In genomic region chr10:124961248-124961570, GRCh38 we compare ENCODE assay signal across 2 cellular contexts.
TF ChIP-seq lines count a peak whose summit lies in the region.

No MANE protein-coding gene starts in this region.

TF ChIP-seq in SK-N-SH treated with all-trans-retinoic acid at 6 μM for 48 hours, 23 proteins besides CTCF, POLR2A, EP300 and RAD21 (continued from another document):
- TF ChIP-seq TSHZ2 (CRISPR knock-in tag; IDR thresholded peaks at IDR 0.05) (no peak), ZNF8 (CRISPR knock-in tag; IDR thresholded peaks at IDR 0.05) (no peak)

TF ChIP-seq in SK-N-SH, 30 proteins besides CTCF, POLR2A, EP300 and RAD21 (continued from another document):
- TF ChIP-seq NRF1 (IDR thresholded peaks at IDR 0.05; ENCODE audit: low read depth, low read length): no peak
- no peak for TF ChIP-seq CHD2 (IDR thresholded peaks at IDR 0.05; ENCODE audit: low read length, partially characterized antibody)
- TF ChIP-seq NFIC (IDR thresholded peaks at IDR 0.05; ENCODE audit: borderline replicate concordance): no peak
- no peak for TF ChIP-seq ZBTB33 (IDR thresholded peaks at IDR 0.05; ENCODE audit: borderline replicate concordance, low read depth)
- TF ChIP-seq GATA2 (CRISPR knock-in tag; IDR thresholded peaks at IDR 0.05): no peak
- TF ChIP-seq YY1 (IDR thresholded peaks at IDR 0.05; ENCODE audit: low read depth): no peak
